Comparison of ENCODE assay signal across 1 cellular context in the genomic region with DNA sequence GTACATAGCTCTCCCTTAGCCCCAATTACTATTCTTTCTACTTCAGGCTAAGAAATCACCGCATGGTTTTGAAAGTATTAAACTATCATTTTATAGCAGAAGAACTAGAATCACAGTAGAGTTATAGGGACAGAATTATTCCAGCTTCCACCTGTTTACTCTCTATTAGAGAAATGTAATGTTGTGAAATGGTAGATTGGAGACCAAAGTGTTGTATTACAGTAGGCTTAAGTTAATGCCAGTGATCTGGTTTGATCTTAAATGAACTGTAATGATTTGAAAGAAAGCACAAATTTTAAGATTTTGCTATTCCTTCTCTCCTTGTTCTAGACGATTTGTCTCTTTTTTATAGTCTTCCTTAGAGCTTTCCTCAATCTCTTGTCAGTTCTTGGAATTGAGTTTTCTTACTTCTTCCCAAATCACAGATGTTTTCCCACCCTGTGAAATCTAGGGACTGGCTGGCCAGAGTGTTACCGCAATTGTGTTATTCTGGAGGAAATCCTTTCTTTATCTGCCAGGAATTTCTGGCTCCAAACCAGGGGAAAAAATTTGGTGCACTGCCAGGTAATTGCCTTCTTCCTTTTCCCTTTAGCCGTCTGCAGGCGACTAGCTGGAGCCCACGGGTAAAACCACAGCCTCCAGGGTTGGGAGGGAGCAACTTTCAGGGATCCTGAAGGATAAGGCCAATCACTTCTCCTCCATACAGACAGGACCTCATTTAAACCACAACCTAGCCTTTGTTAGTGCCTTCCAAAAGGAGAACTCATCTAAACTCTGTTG.
TF ChIP-seq lines count a peak whose summit lies in the region.

No MANE protein-coding gene starts in this region.

TF ChIP-seq in SK-N-SH treated with all-trans-retinoic acid at 6 μM for 48 hours, 23 proteins besides CTCF, POLR2A, EP300 and RAD21 (continued from another document):
- TF ChIP-seq, protein P1, sequence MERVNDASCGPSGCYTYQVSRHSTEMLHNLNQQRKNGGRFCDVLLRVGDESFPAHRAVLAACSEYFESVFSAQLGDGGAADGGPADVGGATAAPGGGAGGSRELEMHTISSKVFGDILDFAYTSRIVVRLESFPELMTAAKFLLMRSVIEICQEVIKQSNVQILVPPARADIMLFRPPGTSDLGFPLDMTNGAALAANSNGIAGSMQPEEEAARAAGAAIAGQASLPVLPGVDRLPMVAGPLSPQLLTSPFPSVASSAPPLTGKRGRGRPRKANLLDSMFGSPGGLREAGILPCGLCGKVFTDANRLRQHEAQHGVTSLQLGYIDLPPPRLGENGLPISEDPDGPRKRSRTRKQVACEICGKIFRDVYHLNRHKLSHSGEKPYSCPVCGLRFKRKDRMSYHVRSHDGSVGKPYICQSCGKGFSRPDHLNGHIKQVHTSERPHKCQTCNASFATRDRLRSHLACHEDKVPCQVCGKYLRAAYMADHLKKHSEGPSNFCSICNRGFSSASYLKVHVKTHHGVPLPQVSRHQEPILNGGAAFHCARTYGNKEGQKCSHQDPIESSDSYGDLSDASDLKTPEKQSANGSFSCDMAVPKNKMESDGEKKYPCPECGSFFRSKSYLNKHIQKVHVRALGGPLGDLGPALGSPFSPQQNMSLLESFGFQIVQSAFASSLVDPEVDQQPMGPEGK (CRISPR knock-in tag; IDR thresholded peaks at IDR 0.05; ENCODE audit: borderline replicate concordance): no peak
- TF ChIP-seq ZFP3 (CRISPR knock-in tag; IDR thresholded peaks at IDR 0.05) (0 out of 2 replicates have a peak, but pooled peaks have one; percentile 73), ARNTL (CRISPR knock-in tag; IDR thresholded peaks at IDR 0.05; ENCODE audit: borderline replicate concordance, low read depth) (no peak), ZNF70 (CRISPR knock-in tag; IDR thresholded peaks at IDR 0.05) (no peak), SNAI2 (CRISPR knock-in tag; IDR thresholded peaks at IDR 0.05) (no peak), CSDC2 (CRISPR knock-in tag; IDR thresholded peaks at IDR 0.05) (0 out of 2 replicates have a peak, but pooled peaks have one; percentile 38)
- TF ChIP-seq, protein P2, sequence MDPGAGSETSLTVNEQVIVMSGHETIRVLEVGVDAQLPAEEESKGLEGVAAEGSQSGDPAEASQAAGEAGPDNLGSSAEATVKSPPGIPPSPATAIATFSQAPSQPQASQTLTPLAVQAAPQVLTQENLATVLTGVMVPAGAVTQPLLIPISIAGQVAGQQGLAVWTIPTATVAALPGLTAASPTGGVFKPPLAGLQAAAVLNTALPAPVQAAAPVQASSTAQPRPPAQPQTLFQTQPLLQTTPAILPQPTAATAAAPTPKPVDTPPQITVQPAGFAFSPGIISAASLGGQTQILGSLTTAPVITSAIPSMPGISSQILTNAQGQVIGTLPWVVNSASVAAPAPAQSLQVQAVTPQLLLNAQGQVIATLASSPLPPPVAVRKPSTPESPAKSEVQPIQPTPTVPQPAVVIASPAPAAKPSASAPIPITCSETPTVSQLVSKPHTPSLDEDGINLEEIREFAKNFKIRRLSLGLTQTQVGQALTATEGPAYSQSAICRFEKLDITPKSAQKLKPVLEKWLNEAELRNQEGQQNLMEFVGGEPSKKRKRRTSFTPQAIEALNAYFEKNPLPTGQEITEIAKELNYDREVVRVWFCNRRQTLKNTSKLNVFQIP (CRISPR knock-in tag; IDR thresholded peaks at IDR 0.05; ENCODE audit: borderline replicate concordance, low read depth): no peak
- TF ChIP-seq, protein P3, sequence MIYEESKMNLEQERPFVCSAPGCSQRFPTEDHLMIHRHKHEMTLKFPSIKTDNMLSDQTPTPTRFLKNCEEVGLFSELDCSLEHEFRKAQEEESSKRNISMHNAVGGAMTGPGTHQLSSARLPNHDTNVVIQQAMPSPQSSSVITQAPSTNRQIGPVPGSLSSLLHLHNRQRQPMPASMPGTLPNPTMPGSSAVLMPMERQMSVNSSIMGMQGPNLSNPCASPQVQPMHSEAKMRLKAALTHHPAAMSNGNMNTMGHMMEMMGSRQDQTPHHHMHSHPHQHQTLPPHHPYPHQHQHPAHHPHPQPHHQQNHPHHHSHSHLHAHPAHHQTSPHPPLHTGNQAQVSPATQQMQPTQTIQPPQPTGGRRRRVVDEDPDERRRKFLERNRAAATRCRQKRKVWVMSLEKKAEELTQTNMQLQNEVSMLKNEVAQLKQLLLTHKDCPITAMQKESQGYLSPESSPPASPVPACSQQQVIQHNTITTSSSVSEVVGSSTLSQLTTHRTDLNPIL (CRISPR knock-in tag; IDR thresholded peaks at IDR 0.05; ENCODE audit: low read depth): no peak
TF ChIP-seq in SK-N-SH treated with all-trans-retinoic acid at 6 μM for 48 hours: peak in this region for 4.
